11 cellular contexts compared by ENCODE assay signal in genomic region chr11:76610871-76611475, GRCh38. TPM values are rescaled to one million over a fixed set of nuclear protein-coding genes. Genes with fewer than 3 reads are reported as not detected.
A peak's percentile ranks its signal among the peaks of the same experiment; 100 is the strongest.
DNase-seq lines count a peak whose midpoint lies in the region; ATAC-seq, FAIRE-seq and TF ChIP-seq lines count a peak whose summit lies in the region.
"Had no signal": no experiment of that assay in that cellular context is flagged by ENCODE, and none has a peak within 500 bp of the region (broad histone marks: within the 10 kb centered on the region; RNA-seq: fewer than 3 reads in every experiment).

No MANE protein-coding gene starts in this region.

- H3K4me3 Mint-ChIP-seq in activated CD8-positive, alpha-beta memory T cell treated with anti-CD3 and anti-CD28 coated beads, Interleukin-2, amount 10 ng/mL, durations not matched to agents 7 days and 5 days: no peak overlapping the region

- no peaks in the 10 kb centered on the region for H3K27me3 ChIP-seq in upper lobe of right lung
- H3K27me3 ChIP-seq: SJSA1, stomach had no signal

- no peaks in the 10 kb centered on the region for H3K9me3 Mint-ChIP-seq in activated CD8-positive, alpha-beta memory T cell treated with anti-CD3 and anti-CD28 coated beads, Interleukin-2, amount 10 ng/mL, durations not matched to agents 7 days and 5 days (ENCODE audit: low read depth)

- intact Hi-C loops in upper lobe of right lung (cut with DNase I): loop anchor here (10.0 kb wide), 1 partner anchor 54 kb away; no protein-coding TSS in a partner anchor

- FAIRE-seq in frontal cortex (lab: Jason Lieb, UNC): no peak
- FAIRE-seq: GM12891 had no signal

- H3K36me3 ChIP-seq in upper lobe of right lung: no peaks in the 10 kb centered on the region
- H3K36me3 ChIP-seq: SJSA1, stomach had no signal

- H3K4me1 Mint-ChIP-seq in activated CD8-positive, alpha-beta memory T cell treated with anti-CD3 and anti-CD28 coated beads, Interleukin-2, amount 10 ng/mL, durations not matched to agents 7 days and 5 days: peaks cover 1% of the 10 kb centered on the region

- no peak for ATAC-seq in activated CD8-positive, alpha-beta memory T cell treated with anti-CD3 and anti-CD28 coated beads, Interleukin-2, amount 10 ng/mL, durations not matched to agents 7 days and 5 days
- ATAC-seq in upper lobe of right lung (peak; percentile 20), GM19395 (IDR thresholded peaks at IDR 0.05; ENCODE audit: unreplicated experiment) (no peak), HG03439 (IDR thresholded peaks at IDR 0.05; ENCODE audit: unreplicated experiment) (no peak)

- no peak for TF ChIP-seq CTCF in upper lobe of right lung (IDR thresholded peaks at IDR 0.05)

- no peak overlapping the region for H3K27ac ChIP-seq in upper lobe of right lung
- H3K27ac ChIP-seq: SJSA1, stomach had no signal

- no peak overlapping the region for H3K27ac Mint-ChIP-seq in activated CD8-positive, alpha-beta memory T cell treated with anti-CD3 and anti-CD28 coated beads, Interleukin-2, amount 10 ng/mL, durations not matched to agents 7 days and 5 days

- H3K4me3 ChIP-seq in upper lobe of right lung: no peak overlapping the region
- H3K4me3 ChIP-seq: SJSA1, stomach had no signal

- H3K4me1 ChIP-seq in upper lobe of right lung: peaks cover 9% of the 10 kb centered on the region

- DNase-seq in activated CD8-positive, alpha-beta memory T cell treated with anti-CD3 and anti-CD28 coated beads for 24 hours: peak; percentile 54
- no peak for DNase-seq in activated CD8-positive, alpha-beta memory T cell treated with anti-CD3 and anti-CD28 coated beads, Interleukin-2, amount 10 ng/mL, durations not matched to agents 7 days and 5 days
- DNase-seq in UCSD-AML1 (lab: John Stamatoyannopoulos, UW; ENCODE audit: unreplicated experiment) (peak; percentile 59), left kidney (ENCODE audit: low read depth, low spot score) (peak; percentile 24), upper lobe of right lung (no peak), frontal cortex (ENCODE audit: low spot score in 2 of 2) (no peak)
- DNase-seq: stomach had no signal

- H3K27me3 Mint-ChIP-seq in activated CD8-positive, alpha-beta memory T cell treated with anti-CD3 and anti-CD28 coated beads, Interleukin-2, amount 10 ng/mL, durations not matched to agents 7 days and 5 days: peaks cover under 1% of the 10 kb centered on the region

- CTCF ChIA-PET in activated CD8-positive, alpha-beta memory T cell treated with anti-CD3 and anti-CD28 coated beads, Interleukin-2, amount 10 ng/mL, durations not matched to agents 7 days and 5 days (lab: Charles Lee): interaction anchor here (1.2 kb wide), 1 partner anchor 160 kb away, joined by 3 read pairs; no protein-coding TSS in a partner anchor

- H3K36me3 Mint-ChIP-seq in activated CD8-positive, alpha-beta memory T cell treated with anti-CD3 and anti-CD28 coated beads, Interleukin-2, amount 10 ng/mL, durations not matched to agents 7 days and 5 days: no peaks in the 10 kb centered on the region

- H3K9me3 ChIP-seq in upper lobe of right lung: no peaks in the 10 kb centered on the region
- H3K9me3 ChIP-seq: SJSA1, stomach had no signal

RNA-seq across cellular contexts. Expression of gene LRRC32, which starts 59.6 kb away (rescaled TPM):
- total RNA-seq in activated CD8-positive, alpha-beta memory T cell treated with anti-CD3 and anti-CD28 coated beads, Interleukin-2, amount 10 ng/mL, durations not matched to agents 7 days and 5 days: 1 to 10 TPM in 1 of 2 experiments, under 1 TPM in 1; 0.32 to 4.7 TPM
- total RNA-seq in upper lobe of right lung (111 TPM), frontal cortex (0.41 TPM)

Comparison
In these comparisons a context has a peak if more than half of its experiments do, and no peak if none do; other contexts are left out.
1. DNase-seq: peak in activated CD8-positive, alpha-beta memory T cell treated with anti-CD3 and anti-CD28 coated beads for 24 hours (single experiment), UCSD-AML1 (single experiment) and left kidney (single experiment); none in activated CD8-positive, alpha-beta memory T cell treated with anti-CD3 and anti-CD28 coated beads, Interleukin-2, amount 10 ng/mL, durations not matched to agents 7 days and 5 days (single experiment), upper lobe of right lung (single experiment) and frontal cortex (0 of 2).
2. RNA of gene LRRC32, which starts 59.6 kb away (total RNA-seq): 111 TPM in upper lobe of right lung (single experiment); 0.32 to 4.7 TPM in activated CD8-positive, alpha-beta memory T cell treated with anti-CD3 and anti-CD28 coated beads, Interleukin-2, amount 10 ng/mL, durations not matched to agents 7 days and 5 days and 0.41 TPM in frontal cortex (single experiment); every median in the first group is over 10 times any median in the second.